13 cellular contexts compared by ENCODE assay signal in the genomic region with DNA sequence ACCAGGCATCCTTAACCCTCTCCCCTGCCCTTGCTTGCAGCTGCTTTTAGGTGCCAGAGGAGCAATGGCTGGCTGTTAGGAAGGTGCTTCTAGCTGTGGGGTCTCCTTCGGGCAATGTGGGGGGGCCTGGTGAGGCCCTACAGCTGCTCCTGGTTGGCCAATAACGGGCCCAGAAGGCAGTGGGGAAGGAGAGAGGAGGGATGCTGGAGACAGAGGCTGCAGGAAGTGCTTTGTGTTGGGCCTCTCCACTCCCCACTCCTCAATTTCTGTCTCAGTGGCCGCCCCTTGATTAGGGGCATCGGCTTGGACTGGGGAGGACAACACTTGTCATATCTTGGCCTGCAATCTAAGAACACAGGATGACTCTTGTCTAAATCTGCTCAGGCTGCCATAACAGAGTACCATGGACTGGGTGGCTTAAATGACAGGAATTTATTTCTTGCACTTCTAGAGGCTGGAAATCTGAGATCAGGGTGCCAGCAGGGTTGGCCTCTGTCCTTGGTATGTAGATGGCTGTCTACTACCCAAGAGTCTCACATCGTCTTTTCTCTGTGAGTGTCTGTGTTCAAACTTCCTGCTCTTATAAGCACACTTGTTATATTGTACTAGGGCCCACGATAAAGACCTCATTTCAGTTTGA.
DNase-seq lines count a peak whose midpoint lies in the region; ATAC-seq and TF ChIP-seq lines count a peak whose summit lies in the region.
"Had no signal": no experiment of that assay in that cellular context is flagged by ENCODE, and none has a peak within 500 bp of the region (broad histone marks: within the 10 kb centered on the region; RNA-seq: fewer than 3 reads in every experiment).

No MANE protein-coding gene starts in this region.

- H3K4me3 ChIP-seq in MM.1S (ENCODE audit: low read length) (peak overlapping the region; percentile 17), psoas muscle (no peak overlapping the region), H7 (ENCODE audit: insufficient read depth, low read depth, low read length) (no peak overlapping the region)
- H3K4me3 ChIP-seq: upper lobe of right lung had no signal

- H3F3A ChIP-seq in MM.1S (ENCODE audit: insufficient read depth, low read length), result peaks cover 9% of the 10 kb centered on the region; the same call in 1 of the 2 replicates

- peak overlapping the region; percentile 86 for H3K27ac Mint-ChIP-seq in T-helper 1 cell treated with Interleukin-12 subunit alpha and Interleukin-12 subunit beta and Interleukin-4 antibody, amounts not matched to agents 30 μg/mL and 1 μg/mL, for 36 hours
- peak overlapping the region; percentile 85 for H3K27ac Mint-ChIP-seq in activated naive CD8-positive, alpha-beta T cell treated with anti-CD3 and anti-CD28 coated beads, Interleukin-2, amount 50 U/mL, for 24 hours
- no peak overlapping the region for H3K27ac Mint-ChIP-seq in nephron progenitor cell

- H3K4me1 Mint-ChIP-seq in T-helper 1 cell treated with Interleukin-12 subunit alpha and Interleukin-12 subunit beta and Interleukin-4 antibody, amounts not matched to agents 30 μg/mL and 1 μg/mL, for 36 hours (ENCODE audit: low read depth), result peaks cover 23% of the 10 kb centered on the region
- peaks cover 39% of the 10 kb centered on the region for H3K4me1 Mint-ChIP-seq in activated naive CD8-positive, alpha-beta T cell treated with anti-CD3 and anti-CD28 coated beads, Interleukin-2, amount 50 U/mL, for 24 hours
- H3K4me1 Mint-ChIP-seq in nephron progenitor cell, result peaks cover 19% of the 10 kb centered on the region

- H3K27ac ChIP-seq in MM.1S (ENCODE audit: low read length) (peak overlapping the region; percentile 79), psoas muscle (no peak overlapping the region)
- H3K27ac ChIP-seq: brain microvascular endothelial cell, upper lobe of right lung had no signal

- DNase-seq in T-helper 1 cell (no peak), MM.1S (no peak), psoas muscle (no peak), NK-92 (lab: John Stamatoyannopoulos, UW; ENCODE audit: unreplicated experiment) (no peak), H7 (no peak), nephron progenitor cell (no peak)
- no peak for DNase-seq in activated naive CD8-positive, alpha-beta T cell treated with anti-CD3 and anti-CD28 coated beads, Interleukin-2, amount 50 U/mL, for 24 hours
- DNase-seq: brain microvascular endothelial cell, kidney glomerular epithelial cell, NCI-H187, sigmoid colon, upper lobe of right lung had no signal

- 55 to 72% (median 56%) methylated on average over 6 of the region's 6 CpGs for WGBS in psoas muscle, 3 donors

- H3K36me3 ChIP-seq in MM.1S (replicated peaks; ENCODE audit: insufficient read depth, low read length) (no peaks in the 10 kb centered on the region), psoas muscle (ENCODE audit: insufficient read depth in 1 of 2, low read depth in 1 of 2) (no peaks in the 10 kb centered on the region), H7 (replicated peaks; ENCODE audit: control insufficient read depth, insufficient read depth, low read length) (no peaks in the 10 kb centered on the region)
- H3K36me3 ChIP-seq: brain microvascular endothelial cell, sigmoid colon, upper lobe of right lung had no signal

- peak overlapping the region; percentile 52 for H3K4me2 ChIP-seq in MM.1S (ENCODE audit: low read depth, low read length)

- H3K9me3 ChIP-seq in MM.1S (replicated peaks; ENCODE audit: insufficient read depth, low read length) (no peaks in the 10 kb centered on the region), psoas muscle (no peaks in the 10 kb centered on the region)
- H3K9me3 ChIP-seq: sigmoid colon, upper lobe of right lung had no signal

- H3K9ac ChIP-seq in MM.1S (ENCODE audit: low read length), result peak overlapping the region; percentile 56

- H3K27me3 ChIP-seq in MM.1S (replicated peaks; ENCODE audit: insufficient read depth, low read length), result no peaks in the 10 kb centered on the region
- peaks cover 0 to 5% (median 0%) of the 10 kb centered on the region in 3 donors for H3K27me3 ChIP-seq in psoas muscle (ENCODE audit: insufficient read depth in 3 of 3, low read length in 2 of 3)
- H3K27me3 ChIP-seq in H7 (ENCODE audit: control insufficient read depth, insufficient read depth, low read length), result no peaks in the 10 kb centered on the region
- H3K27me3 ChIP-seq: brain microvascular endothelial cell, sigmoid colon, upper lobe of right lung had no signal

- no peaks in the 10 kb centered on the region for H3K79me2 ChIP-seq in MM.1S (ENCODE audit: low read length)

- TF ChIP-seq CTCF in MM.1S (IDR thresholded peaks at IDR 0.05; ENCODE audit: low read length), result no peak
- no peak for TF ChIP-seq CTCF in psoas muscle (IDR thresholded peaks at IDR 0.05)
- TF ChIP-seq CTCF in nephron progenitor cell (IDR thresholded peaks at IDR 0.05), result no peak

- no peak for ATAC-seq in activated naive CD8-positive, alpha-beta T cell treated with anti-CD3 and anti-CD28 coated beads, Interleukin-2, amount 50 U/mL, for 24 hours
- ATAC-seq in psoas muscle, result peak in 3 of 4 donors; percentile 41 to 57 (median 54)

- H4K20me1 ChIP-seq in MM.1S (ENCODE audit: insufficient read depth, low read length), result no peaks in the 10 kb centered on the region

- H2AFZ ChIP-seq in MM.1S (ENCODE audit: low read length), result peak overlapping the region; percentile 67

- no peaks in the 10 kb centered on the region for H3K27me3 Mint-ChIP-seq in T-helper 1 cell treated with Interleukin-12 subunit alpha and Interleukin-12 subunit beta and Interleukin-4 antibody, amounts not matched to agents 30 μg/mL and 1 μg/mL, for 36 hours (ENCODE audit: low read depth)
- H3K27me3 Mint-ChIP-seq in activated naive CD8-positive, alpha-beta T cell treated with anti-CD3 and anti-CD28 coated beads, Interleukin-2, amount 50 U/mL, for 24 hours, result no peaks in the 10 kb centered on the region
- peaks cover 11% of the 10 kb centered on the region for H3K27me3 Mint-ChIP-seq in nephron progenitor cell (ENCODE audit: low read depth, poor library complexity)

- H3K9me2 ChIP-seq in MM.1S (replicated peaks; ENCODE audit: insufficient read depth, low read length), result no peaks in the 10 kb centered on the region

- intact Hi-C loops in psoas muscle (cut with DNase I), result no loop called here

- H3K4me1 ChIP-seq in MM.1S (ENCODE audit: low read length) (peaks cover 17% of the 10 kb centered on the region), psoas muscle (no peaks in the 10 kb centered on the region)
- H3K4me1 ChIP-seq: sigmoid colon, upper lobe of right lung had no signal

- no peaks in the 10 kb centered on the region for H3K9me3 Mint-ChIP-seq in T-helper 1 cell treated with Interleukin-12 subunit alpha and Interleukin-12 subunit beta and Interleukin-4 antibody, amounts not matched to agents 30 μg/mL and 1 μg/mL, for 36 hours
- no peaks in the 10 kb centered on the region for H3K9me3 Mint-ChIP-seq in activated naive CD8-positive, alpha-beta T cell treated with anti-CD3 and anti-CD28 coated beads, Interleukin-2, amount 50 U/mL, for 24 hours
- H3K9me3 Mint-ChIP-seq in nephron progenitor cell, result peaks cover 12% of the 10 kb centered on the region

- H3K4me3 Mint-ChIP-seq in T-helper 1 cell treated with Interleukin-12 subunit alpha and Interleukin-12 subunit beta and Interleukin-4 antibody, amounts not matched to agents 30 μg/mL and 1 μg/mL, for 36 hours, result no peak overlapping the region
- H3K4me3 Mint-ChIP-seq in activated naive CD8-positive, alpha-beta T cell treated with anti-CD3 and anti-CD28 coated beads, Interleukin-2, amount 50 U/mL, for 24 hours, result no peak overlapping the region
- no peak overlapping the region for H3K4me3 Mint-ChIP-seq in nephron progenitor cell

- H3K36me3 Mint-ChIP-seq in T-helper 1 cell treated with Interleukin-12 subunit alpha and Interleukin-12 subunit beta and Interleukin-4 antibody, amounts not matched to agents 30 μg/mL and 1 μg/mL, for 36 hours (ENCODE audit: low read depth), result no peaks in the 10 kb centered on the region
- no peaks in the 10 kb centered on the region for H3K36me3 Mint-ChIP-seq in activated naive CD8-positive, alpha-beta T cell treated with anti-CD3 and anti-CD28 coated beads, Interleukin-2, amount 50 U/mL, for 24 hours (ENCODE audit: low read depth)
- H3K36me3 Mint-ChIP-seq in nephron progenitor cell (ENCODE audit: low read depth), result no peaks in the 10 kb centered on the region
